19 cellular contexts compared by ENCODE assay signal in genomic region chr6:31020631-31021255, GRCh38. TPM values are rescaled to one million over a fixed set of nuclear protein-coding genes. Genes with fewer than 3 reads are reported as not detected.
"Had no signal": no experiment of that assay in that cellular context is flagged by ENCODE, and none has a peak within 500 bp of the region (broad histone marks: within the 10 kb centered on the region; RNA-seq: fewer than 3 reads in every experiment).

No MANE protein-coding gene starts in this region.

RNA-seq across cellular contexts. Expression of gene MUC22, which starts 10.5 kb away (rescaled TPM):
- total RNA-seq: activated B cell treated with CpG ODN at 0.5 μM for 24 hours; activated CD4-positive, alpha-beta memory T cell treated with anti-CD3 and anti-CD28 coated beads for 36 hours; activated naive CD4-positive, alpha-beta T cell treated with anti-CD3 and anti-CD28 coated beads for 36 hours; activated naive CD4-positive, alpha-beta T cell treated with anti-CD3 and anti-CD28 coated beads, Interleukin-2, amount 50 U/mL, for 72 hours; activated T-cell treated with anti-CD3 and anti-CD28 coated beads, Interleukin-2, amount 50 U/mL, for 4 hours; activated T-helper 1 cell treated with anti-CD3 and anti-CD28 coated beads, Interleukin-12 subunit alpha, Interleukin-12 subunit beta, Interleukin-2, Interleukin-4 antibody, amounts not matched to agents 30 ng/mL and 10 ng/mL and 1 ng/mL, durations not matched to agents 14 hours and 24 hours and 36 hours; adrenal gland; body of pancreas; breast epithelium; cardiac septum; MCF 10A; NCI-H460; PC-3; Peyer's patch; SJSA1; T-cell; T-helper 17 cell had no signal
- polyA plus RNA-seq: adrenal gland had no signal

RNA-seq across cellular contexts. Expression of gene MUC21, which starts 37.2 kb away (rescaled TPM):
- total RNA-seq: activated B cell treated with CpG ODN at 0.5 μM for 24 hours; activated CD4-positive, alpha-beta memory T cell treated with anti-CD3 and anti-CD28 coated beads for 36 hours; activated naive CD4-positive, alpha-beta T cell treated with anti-CD3 and anti-CD28 coated beads for 36 hours; activated naive CD4-positive, alpha-beta T cell treated with anti-CD3 and anti-CD28 coated beads, Interleukin-2, amount 50 U/mL, for 72 hours; activated T-cell treated with anti-CD3 and anti-CD28 coated beads, Interleukin-2, amount 50 U/mL, for 4 hours; activated T-helper 1 cell treated with anti-CD3 and anti-CD28 coated beads, Interleukin-12 subunit alpha, Interleukin-12 subunit beta, Interleukin-2, Interleukin-4 antibody, amounts not matched to agents 30 ng/mL and 10 ng/mL and 1 ng/mL, durations not matched to agents 14 hours and 24 hours and 36 hours; adrenal gland; astrocyte; body of pancreas; breast epithelium; cardiac septum; MCF 10A; NCI-H460; PC-3; Peyer's patch; SJSA1; T-cell; T-helper 17 cell had no signal
- polyA plus RNA-seq: SK-N-SH had no signal
